ENCODE assay signal across 9 cellular contexts in genomic region chr18:2981212-2981728, GRCh38. TPM values are rescaled to one million over a fixed set of nuclear protein-coding genes. Genes with fewer than 3 reads are reported as not detected.
A peak's percentile ranks its signal among the peaks of the same experiment; 100 is the strongest.
DNase-seq lines count a peak whose midpoint lies in the region; ATAC-seq, FAIRE-seq and TF ChIP-seq lines count a peak whose summit lies in the region.
"Had no signal": no experiment of that assay in that cellular context is flagged by ENCODE, and none has a peak within 500 bp of the region (broad histone marks: within the 10 kb centered on the region; RNA-seq: fewer than 3 reads in every experiment).

No MANE protein-coding gene starts in this region.

- TF ChIP-seq CTCF in AG04450 (IDR thresholded peaks at IDR 0.05; ENCODE audit: low read depth, low read length) = no peak
- no peak for TF ChIP-seq CTCF in bronchial epithelial cell (IDR thresholded peaks at IDR 0.05; ENCODE audit: insufficient read depth, low read length, severe bottlenecking)

- no peak for ATAC-seq in HG02938 (IDR thresholded peaks at IDR 0.05; ENCODE audit: unreplicated experiment)

- no peaks in the 10 kb centered on the region for H3K9me3 ChIP-seq in AG04450 (ENCODE audit: control insufficient read depth, insufficient read depth, low read length)
- H3K9me3 ChIP-seq in muscle layer of duodenum (ENCODE audit: control insufficient read depth in 1 of 2, low read length in 2 of 2) = no peaks in the 10 kb centered on the region
- H3K9me3 ChIP-seq in SJCRH30 (replicated peaks) = no peaks in the 10 kb centered on the region

- H3K4me3 ChIP-seq in AG04450 (ENCODE audit: low read depth, low read length) = no peak overlapping the region; the same call in 1 of the 2 replicates
- H3K4me3 ChIP-seq in bronchial epithelial cell (ENCODE audit: low read depth, low read length) = no peak overlapping the region
- H3K4me3 ChIP-seq in muscle layer of duodenum (ENCODE audit: low read depth in 1 of 2, low read length in 2 of 2) = peak overlapping the region in 1 of 2 donors; percentile 34
- H3K4me3 ChIP-seq in SJCRH30 = no peak overlapping the region

- H3K36me3 ChIP-seq in bronchial epithelial cell (ENCODE audit: control insufficient read depth, insufficient read depth, low read length) (no peaks in the 10 kb centered on the region), muscle layer of duodenum (ENCODE audit: control insufficient read depth in 1 of 2, insufficient read depth in 2 of 2, low read length in 2 of 2) (peaks cover 3 to 4% of the 10 kb centered on the region in 2 donors), SJCRH30 (no peaks in the 10 kb centered on the region)

- FAIRE-seq in HTR-8/SVneo (lab: Jason Lieb, UNC) = no peak
- FAIRE-seq in bronchial epithelial cell (lab: Jason Lieb, UNC) = no peak
- FAIRE-seq: colon had no signal

- H3K27ac ChIP-seq in AG04450 (ENCODE audit: low read depth, low read length) (peak overlapping the region; percentile 66), muscle layer of duodenum (ENCODE audit: low read length) (peak overlapping the region; percentile 91), SJCRH30 (no peak overlapping the region)

- DNase-seq in AG04450 (ENCODE audit: low read depth, low spot score) (peak; percentile 72), HTR-8/SVneo (ENCODE audit: insufficient read length, low spot score) (peak; percentile 30), bronchial epithelial cell (ENCODE audit: low read depth) (peak; percentile 77), cerebellar nuclear complex (lab: John Stamatoyannopoulos, UW) (no peak), SJCRH30 (no peak), NCI-H128 (lab: John Stamatoyannopoulos, UW; ENCODE audit: unreplicated experiment) (no peak)

- no peaks in the 10 kb centered on the region for H3K27me3 ChIP-seq in AG04450 (ENCODE audit: control insufficient read depth, insufficient read depth, low read length)
- no peaks in the 10 kb centered on the region for H3K27me3 ChIP-seq in bronchial epithelial cell (ENCODE audit: control insufficient read depth, insufficient read depth, low read length)
- no peaks in the 10 kb centered on the region for H3K27me3 ChIP-seq in muscle layer of duodenum (ENCODE audit: low read depth, low read length)
- no peaks in the 10 kb centered on the region for H3K27me3 ChIP-seq in SJCRH30

- CTCF ChIA-PET in AG04450 (lab: Charles Lee) = interaction anchor here (1.0 kb wide), 1 partner anchor 148 kb away, joined by 3 read pairs; no protein-coding TSS in a partner anchor

- POLR2A ChIA-PET in AG04450 (lab: Yijun Ruan, JAX) = interaction anchor here (0.6 kb wide), 1 partner anchor 219 kb away, joined by 3 read pairs; no protein-coding TSS in a partner anchor

- peaks cover 35% of the 10 kb centered on the region in 2 donors for H3K4me1 ChIP-seq in muscle layer of duodenum (ENCODE audit: control insufficient read depth in 1 of 2, insufficient read depth in 2 of 2, low read length in 2 of 2)
- no peaks in the 10 kb centered on the region for H3K4me1 ChIP-seq in SJCRH30

RNA-seq across cellular contexts. Expression of gene LPIN2, which starts 31.7 kb away (rescaled TPM):
- polyA plus RNA-seq in AG04450 (2011; rRNA removed) = 41.9 and 46.7 TPM in 2 replicates
- polyA minus RNA-seq in AG04450 (2011; rRNA and poly(A)+ RNA removed) = 40.2 and 47.5 TPM in 2 replicates
- 6.0 and 6.3 TPM in 2 replicates for total RNA-seq in bronchial epithelial cell
- 15.3 and 16.7 TPM in 2 replicates for total RNA-seq in SJCRH30 (2014; rRNA removed; shearing (Covaris generic))

Comparison
In these comparisons a context has a peak if more than half of its experiments do, and no peak if none do; other contexts are left out.
1. DNase-seq: peak in AG04450 (single experiment), HTR-8/SVneo (single experiment) and bronchial epithelial cell (single experiment); none in cerebellar nuclear complex (0 of 2), SJCRH30 (0 of 2) and NCI-H128 (single experiment).